7 cellular contexts compared by ENCODE assay signal in genomic region chr19:19820774-19821315, GRCh38. TPM values are rescaled to one million over a fixed set of nuclear protein-coding genes. Genes with fewer than 3 reads are reported as not detected.
DNase-seq lines count a peak whose midpoint lies in the region; ATAC-seq lines count a peak whose summit lies in the region.

No MANE protein-coding gene starts in this region.

- H3K4me1 ChIP-seq in iPS-15b (ENCODE audit: control insufficient read depth, insufficient read depth, low read length) (no peaks in the 10 kb centered on the region), stomach smooth muscle (ENCODE audit: control insufficient read depth, insufficient read depth, low read length) (no peaks in the 10 kb centered on the region)

- H3K36me3 ChIP-seq in iPS-15b (ENCODE audit: control insufficient read depth, insufficient read depth, low read length) (no peaks in the 10 kb centered on the region), stomach smooth muscle (ENCODE audit: control insufficient read depth in 2 of 2, insufficient read depth in 2 of 2, low read length in 2 of 2) (no peaks in the 10 kb centered on the region)

- H3K4me1 Mint-ChIP-seq in activated T-cell treated with anti-CD3 and anti-CD28 coated beads, Interleukin-2, amount 50 U/mL, for 72 hours (ENCODE audit: low read depth): peaks cover 67% of the 10 kb centered on the region

- H3K9ac ChIP-seq in iPS-15b (ENCODE audit: low read depth, low read length) (peak overlapping the region; percentile 63), stomach smooth muscle (ENCODE audit: low read length in 2 of 2) (peak overlapping the region; percentile 88 to 99)

- H3K27ac ChIP-seq in stomach smooth muscle (ENCODE audit: low read length): peak overlapping the region; percentile 97

- peak overlapping the region; percentile 98 for H3K4me3 Mint-ChIP-seq in activated T-cell treated with anti-CD3 and anti-CD28 coated beads, Interleukin-2, amount 50 U/mL, for 72 hours

- peak overlapping the region; percentile 96 for H3K27ac Mint-ChIP-seq in activated T-cell treated with anti-CD3 and anti-CD28 coated beads, Interleukin-2, amount 50 U/mL, for 72 hours

- DNase-seq in activated T-cell treated with anti-CD3 and anti-CD28 coated beads, Interleukin-2, amount 50 U/mL, for 72 hours: peak; percentile 19 to 21
- DNase-seq in NCI-H774 (lab: John Stamatoyannopoulos, UW) (no peak), posterior vena cava (ENCODE audit: low spot score) (no peak), SHP77 treated with DMSO at 0.1 percent for 48 hours (lab: John Stamatoyannopoulos, UW) (no peak)

- no peaks in the 10 kb centered on the region for H3K9me3 ChIP-seq in iPS-15b (ENCODE audit: control insufficient read depth, insufficient read depth, low read length)
- H3K9me3 ChIP-seq in stomach smooth muscle (ENCODE audit: control insufficient read depth in 2 of 2, low read length in 2 of 2): no peaks in the 10 kb centered on the region

- peaks cover 39 to 57% of the 10 kb centered on the region in 2 donors for H3K36me3 Mint-ChIP-seq in activated T-cell treated with anti-CD3 and anti-CD28 coated beads, Interleukin-2, amount 50 U/mL, for 72 hours (ENCODE audit: insufficient read depth in 2 of 2)

- intact Hi-C loops in posterior vena cava (cut with DNase I): no loop called here

- H3K27me3 ChIP-seq in iPS-15b (ENCODE audit: control insufficient read depth, insufficient read depth, low read length): no peaks in the 10 kb centered on the region
- H3K27me3 ChIP-seq in stomach smooth muscle (ENCODE audit: control insufficient read depth in 1 of 2, insufficient read depth in 2 of 2, low read length in 2 of 2): no peaks in the 10 kb centered on the region

- H3K4me3 ChIP-seq in iPS-15b (ENCODE audit: low read depth, low read length) (peak overlapping the region; percentile 77), stomach smooth muscle (ENCODE audit: low read length in 2 of 2) (peak overlapping the region; percentile 92 to 97)

- H3K9me3 Mint-ChIP-seq in activated T-cell treated with anti-CD3 and anti-CD28 coated beads, Interleukin-2, amount 50 U/mL, for 72 hours: peaks cover 2 to 6% of the 10 kb centered on the region in 2 donors

- ATAC-seq in HG02852 (IDR thresholded peaks at IDR 0.05; ENCODE audit: unreplicated experiment): peak; percentile 6
- no peak for ATAC-seq in activated T-cell treated with anti-CD3 and anti-CD28 coated beads, Interleukin-2, amount 50 U/mL, for 72 hours (replicated peaks in 1 of 2)

- no peaks in the 10 kb centered on the region for H3K27me3 Mint-ChIP-seq in activated T-cell treated with anti-CD3 and anti-CD28 coated beads, Interleukin-2, amount 50 U/mL, for 72 hours (ENCODE audit: low read depth)

RNA-seq across cellular contexts. Expression of gene ZNF506, which starts 0.7 kb away (rescaled TPM):
- 10 to 100 TPM; 66.0 to 68.9 TPM for total RNA-seq in activated T-cell treated with anti-CD3 and anti-CD28 coated beads, Interleukin-2, amount 50 U/mL, for 72 hours
- 10 to 100 TPM; 19.6 to 23.0 TPM for total RNA-seq in posterior vena cava

RNA-seq across cellular contexts. Expression of gene ZNF253, which starts 44.8 kb away (rescaled TPM):
- 10 to 100 TPM; 23.8 to 30.8 TPM for total RNA-seq in activated T-cell treated with anti-CD3 and anti-CD28 coated beads, Interleukin-2, amount 50 U/mL, for 72 hours
- 1 to 10 TPM; 5.6 to 6.9 TPM for total RNA-seq in posterior vena cava

Comparison
In these comparisons a context has a peak if more than half of its experiments do, and no peak if none do; other contexts are left out.
1. DNase-seq: peak in activated T-cell treated with anti-CD3 and anti-CD28 coated beads, Interleukin-2, amount 50 U/mL, for 72 hours (2 of 2); none in NCI-H774 (single experiment), posterior vena cava (single experiment) and SHP77 treated with DMSO at 0.1 percent for 48 hours (single experiment).